Comparison of ENCODE assay signal across 21 cellular contexts in genomic region chr5:158470764-158471163, GRCh38.
"Had no signal": no experiment of that assay in that cellular context is flagged by ENCODE, and none has a peak within 500 bp of the region (broad histone marks: within the 10 kb centered on the region; RNA-seq: fewer than 3 reads in every experiment).

No MANE protein-coding gene starts in this region.

- H3K4me1 ChIP-seq: gastrocnemius medialis, left ventricle myocardium inferior, tibial artery had no signal

- H3K27me3 Mint-ChIP-seq: naive thymus-derived CD8-positive, alpha-beta T cell; type B pancreatic cell had no signal

- H3K4me3 Mint-ChIP-seq: naive thymus-derived CD8-positive, alpha-beta T cell; stimulated activated effector memory CD8-positive, alpha-beta T cell treated with anti-CD3 and anti-CD28 coated beads, Interleukin-12 subunit alpha, Interleukin-12 subunit beta, amount 100 ng/mL, for 72 hours; type B pancreatic cell had no signal

- H3K36me3 Mint-ChIP-seq: naive thymus-derived CD8-positive, alpha-beta T cell; stimulated activated effector memory CD8-positive, alpha-beta T cell treated with anti-CD3 and anti-CD28 coated beads, Interleukin-12 subunit alpha, Interleukin-12 subunit beta, amount 100 ng/mL, for 72 hours; type B pancreatic cell had no signal

- DNase-seq: dorsolateral prefrontal cortex; effector CD4-positive, alpha-beta T cell; gastrocnemius medialis; heart left ventricle; hippocampal formation; left cardiac atrium; left ventricle myocardium inferior; lower lobe of right lung; naive thymus-derived CD8-positive, alpha-beta T cell; pancreas; stimulated activated CD4-positive, alpha-beta T cell treated with anti-CD3 and anti-CD28 coated beads, Interleukin-12 subunit alpha, Interleukin-12 subunit beta, amount 100 ng/mL, for 4 hours; stimulated activated CD4-positive, alpha-beta T cell treated with anti-CD3 and anti-CD28 coated beads, Interleukin-1b, Interleukin-23, amount 100 ng/mL, for 48 hours; stimulated activated CD4-positive, alpha-beta T cell treated with anti-CD3 and anti-CD28 coated beads, Interleukin-4, amount 100 ng/mL, for 24 hours; stimulated activated naive CD4-positive, alpha-beta T cell treated with Interleukin-2 at 50 U/mL for 16 hours; stomach; tibial artery had no signal

- ATAC-seq: gastrocnemius medialis; heart left ventricle; left cardiac atrium; lower lobe of right lung; naive thymus-derived CD8-positive, alpha-beta T cell; sciatic nerve; stimulated activated effector memory CD8-positive, alpha-beta T cell treated with anti-CD3 and anti-CD28 coated beads, Interleukin-12 subunit alpha, Interleukin-12 subunit beta, amount 100 ng/mL, for 72 hours had no signal

- H3K9me3 ChIP-seq: gastrocnemius medialis, left ventricle myocardium inferior, lower lobe of right lung, neutrophil, pancreas, stomach, tibial artery had no signal

- H3K36me3 ChIP-seq: gastrocnemius medialis, heart left ventricle, left ventricle myocardium inferior, lower lobe of right lung, neutrophil, pancreas, stomach, tibial artery had no signal

- H3K9me3 Mint-ChIP-seq: type B pancreatic cell had no signal

- H3K27ac Mint-ChIP-seq: stimulated activated effector memory CD8-positive, alpha-beta T cell treated with anti-CD3 and anti-CD28 coated beads, Interleukin-12 subunit alpha, Interleukin-12 subunit beta, amount 100 ng/mL, for 72 hours; type B pancreatic cell had no signal

- H3K4me3 ChIP-seq: dorsolateral prefrontal cortex, gastrocnemius medialis, heart left ventricle, left ventricle myocardium inferior, lower lobe of right lung, pancreas, smooth muscle cell, stomach, tibial artery had no signal

- H3K4me1 Mint-ChIP-seq: stimulated activated effector memory CD8-positive, alpha-beta T cell treated with anti-CD3 and anti-CD28 coated beads, Interleukin-12 subunit alpha, Interleukin-12 subunit beta, amount 100 ng/mL, for 72 hours had no signal

- H3K27me3 ChIP-seq: gastrocnemius medialis, heart left ventricle, neutrophil, pancreas, stomach, tibial artery had no signal

- H3K27ac ChIP-seq: dorsolateral prefrontal cortex, gastrocnemius medialis, heart left ventricle, left ventricle myocardium inferior, lower lobe of right lung, neutrophil, stomach, tibial artery had no signal
